14 cellular contexts compared by ENCODE assay signal in genomic region chr2:27131429-27131828, GRCh38. TPM values are rescaled to one million over a fixed set of nuclear protein-coding genes. Genes with fewer than 3 reads are reported as not detected.
"Had no signal": no experiment of that assay in that cellular context is flagged by ENCODE, and none has a peak within 500 bp of the region (broad histone marks: within the 10 kb centered on the region; RNA-seq: fewer than 3 reads in every experiment).

No MANE protein-coding gene starts in this region.

- DNase-seq: activated B cell treated with CpG ODN at 0.5 μM for 24 hours; activated CD8-positive, alpha-beta memory T cell treated with anti-CD3 and anti-CD28 coated beads, Interleukin-2, amount 10 ng/mL, durations not matched to agents 7 days and 5 days; activated naive CD4-positive, alpha-beta T cell treated with Interleukin-2 at 50 U/mL for 16 hours; cerebellar nuclear complex; dermis blood vessel endothelial cell; kidney glomerular epithelial cell; sigmoid colon; stimulated activated CD4-positive, alpha-beta T cell treated with anti-CD3 and anti-CD28 coated beads, Interleukin-4, amount 100 ng/mL, for 1 hour; stimulated activated CD8-positive, alpha-beta memory T cell treated with anti-CD3 and anti-CD28 coated beads, Interleukin-4, amount 100 ng/mL, for 48 hours; T-helper 17 cell had no signal

- H3K27me3 ChIP-seq: hepatocyte, sigmoid colon had no signal

- ATAC-seq: activated CD8-positive, alpha-beta memory T cell treated with anti-CD3 and anti-CD28 coated beads, Interleukin-2, amount 10 ng/mL, durations not matched to agents 7 days and 5 days; T-helper 17 cell had no signal

- H3K27me3 Mint-ChIP-seq: activated B cell treated with CpG ODN at 0.5 μM for 24 hours; activated CD8-positive, alpha-beta memory T cell treated with anti-CD3 and anti-CD28 coated beads, Interleukin-2, amount 10 ng/mL, durations not matched to agents 7 days and 5 days; stimulated activated naive CD8-positive, alpha-beta T cell treated with anti-CD3 and anti-CD28 coated beads, Interleukin-15, Interleukin-2, amounts not matched to agents 100 ng/mL and 50 ng/mL, for 24 hours; T-helper 17 cell had no signal

- H3K4me3 Mint-ChIP-seq: activated B cell treated with CpG ODN at 0.5 μM for 24 hours; activated CD8-positive, alpha-beta memory T cell treated with anti-CD3 and anti-CD28 coated beads, Interleukin-2, amount 10 ng/mL, durations not matched to agents 7 days and 5 days; stimulated activated naive CD8-positive, alpha-beta T cell treated with anti-CD3 and anti-CD28 coated beads, Interleukin-15, Interleukin-2, amounts not matched to agents 100 ng/mL and 50 ng/mL, for 24 hours; T-helper 17 cell had no signal

- H3K4me3 ChIP-seq: hepatocyte, sigmoid colon had no signal

- H3K27ac ChIP-seq: hepatocyte, sigmoid colon had no signal

- H3K27ac Mint-ChIP-seq: activated CD8-positive, alpha-beta memory T cell treated with anti-CD3 and anti-CD28 coated beads, Interleukin-2, amount 10 ng/mL, durations not matched to agents 7 days and 5 days had no signal

- H3K9me3 Mint-ChIP-seq: activated B cell treated with CpG ODN at 0.5 μM for 24 hours; stimulated activated naive CD8-positive, alpha-beta T cell treated with anti-CD3 and anti-CD28 coated beads, Interleukin-15, Interleukin-2, amounts not matched to agents 100 ng/mL and 50 ng/mL, for 24 hours had no signal

- H3K9me3 ChIP-seq: sigmoid colon had no signal

- H3K4me2 ChIP-seq: hepatocyte had no signal

- H2AFZ ChIP-seq: hepatocyte had no signal

RNA-seq across cellular contexts. Expression of gene PRR30, which starts 7.8 kb away (rescaled TPM):
- polyA plus RNA-seq: esophagus, hepatocyte, liver, sigmoid colon had no signal

RNA-seq across cellular contexts. Expression of gene TCF23, which starts 17.4 kb away (rescaled TPM):
- polyA plus RNA-seq: hepatocyte had no signal
